Comparison of ENCODE assay signal across 11 cellular contexts in the genomic region with DNA sequence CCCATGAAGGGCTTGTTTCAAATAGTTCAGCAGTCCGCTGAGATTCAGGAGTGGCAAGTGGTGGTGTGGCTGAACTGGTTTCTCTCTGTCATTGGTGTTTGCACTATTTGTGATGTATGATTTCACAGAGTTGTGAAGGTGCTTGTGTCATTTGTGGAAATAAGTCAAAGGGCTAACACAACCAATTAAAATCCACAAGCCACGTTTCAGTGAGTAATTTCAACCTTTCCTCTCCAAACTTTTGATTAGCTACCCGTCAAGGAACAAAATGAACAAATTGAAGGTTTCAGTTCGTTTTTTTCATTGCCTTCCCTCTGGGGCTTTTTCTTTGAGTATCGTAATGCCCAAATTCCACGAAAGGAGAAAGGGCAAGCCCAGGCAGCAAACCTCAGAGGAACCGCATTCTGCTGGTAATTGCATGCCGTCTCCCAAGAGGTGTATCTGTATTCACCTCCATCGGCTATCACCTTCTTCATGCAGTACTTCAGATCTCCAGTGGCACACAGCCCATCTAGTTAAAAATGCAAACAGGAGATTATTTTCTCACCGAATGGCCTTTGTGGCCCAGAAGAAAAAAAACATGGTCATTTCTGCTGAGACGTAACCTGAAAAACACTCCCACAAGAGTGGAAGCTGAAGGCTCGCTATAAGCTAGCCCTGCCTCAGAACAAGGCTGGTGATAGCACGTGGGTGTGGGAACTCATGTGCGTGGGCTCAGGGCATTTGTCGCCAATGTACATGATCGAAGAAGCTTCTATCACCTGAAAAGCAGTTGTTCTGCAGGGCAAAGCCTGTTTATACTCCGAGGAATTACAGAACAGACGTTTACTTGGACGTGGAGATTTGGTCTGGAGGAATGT.
DNase-seq lines count a peak whose midpoint lies in the region; ATAC-seq and TF ChIP-seq lines count a peak whose summit lies in the region.
"Had no signal": no experiment of that assay in that cellular context is flagged by ENCODE, and none has a peak within 500 bp of the region (broad histone marks: within the 10 kb centered on the region; RNA-seq: fewer than 3 reads in every experiment).

No MANE protein-coding gene starts in this region.

- TF ChIP-seq CTCF in GM10266 (IDR thresholded peaks at IDR 0.05; ENCODE audit: control insufficient read depth, insufficient read depth, low read depth, missing control alignments), result no peak
- no peak for TF ChIP-seq CTCF in chondrocyte (IDR thresholded peaks at IDR 0.05)

- peaks cover 10% of the 10 kb centered on the region for H3K9me3 Mint-ChIP-seq in chondrocyte (ENCODE audit: low read depth)

- H3K27me3 Mint-ChIP-seq in chondrocyte (ENCODE audit: low read depth), result no peaks in the 10 kb centered on the region
- H3K27me3 Mint-ChIP-seq: activated naive CD8-positive, alpha-beta T cell; T-cell had no signal

- peak; percentile 30 for DNase-seq in GM10266 (ENCODE audit: extremely low spot score)
- DNase-seq in chondrocyte (ENCODE audit: low spot score), result no peak
- no peak for DNase-seq in central memory CD4-positive, alpha-beta T cell
- no peak for DNase-seq in NCI-H510A treated with DMSO at 0.1 percent for 48 hours (lab: John Stamatoyannopoulos, UW)
- DNase-seq in foreskin melanocyte, result no peak
- DNase-seq: NCI-H1092 treated with DMSO at 0.1 percent for 48 hours, T-cell had no signal

- ATAC-seq in GM19324 (IDR thresholded peaks at IDR 0.05; ENCODE audit: low FRiP score, unreplicated experiment) (peak; percentile 50), HG03039 (IDR thresholded peaks at IDR 0.05; ENCODE audit: unreplicated experiment) (peak; percentile 48), GM21528 (IDR thresholded peaks at IDR 0.05; ENCODE audit: low FRiP score, unreplicated experiment) (no peak)
- ATAC-seq: T-cell had no signal

- no peak overlapping the region for H3K4me3 Mint-ChIP-seq in chondrocyte (ENCODE audit: unreplicated experiment)
- H3K4me3 Mint-ChIP-seq: activated naive CD8-positive, alpha-beta T cell had no signal

- peak overlapping the region; percentile 18 for H3K27ac Mint-ChIP-seq in chondrocyte (ENCODE audit: unreplicated experiment)
- H3K27ac Mint-ChIP-seq: activated naive CD8-positive, alpha-beta T cell had no signal

- H3K4me1 Mint-ChIP-seq in chondrocyte (ENCODE audit: low read depth), result peaks cover 33% of the 10 kb centered on the region

- peaks cover 2% of the 10 kb centered on the region for H3K36me3 Mint-ChIP-seq in chondrocyte (ENCODE audit: low read depth)
